Comparison of ENCODE assay signal across 12 cellular contexts in the genomic region with DNA sequence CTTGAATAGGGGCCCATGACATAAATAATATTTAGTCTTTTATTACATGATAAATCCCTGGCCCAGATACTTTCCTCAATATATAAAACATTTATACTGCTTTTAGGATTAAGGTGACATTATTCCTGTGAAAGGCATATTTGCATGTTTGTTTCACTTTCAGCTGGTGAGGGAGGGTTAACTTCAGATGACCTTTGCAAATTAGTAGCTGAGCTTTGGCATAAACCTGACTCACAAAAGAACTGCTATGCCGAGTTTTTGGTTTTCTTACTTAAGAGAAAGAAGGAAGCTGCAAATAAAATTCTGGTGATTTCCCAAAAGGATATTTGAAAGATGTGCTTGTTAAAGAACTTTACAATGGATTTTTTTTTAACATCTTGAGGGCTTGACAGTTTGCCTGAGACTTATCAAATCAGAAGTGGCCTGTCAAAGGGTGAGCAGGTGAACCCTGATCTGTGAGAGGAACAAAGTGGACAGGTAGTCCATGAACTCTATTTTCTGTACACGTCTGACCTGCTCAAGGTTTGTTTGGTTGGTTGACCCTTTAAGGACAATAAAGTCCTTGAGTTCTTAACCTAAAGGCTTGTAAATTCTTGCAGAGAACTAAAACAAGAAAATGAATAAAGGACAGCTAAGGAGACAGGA.
DNase-seq lines count a peak whose midpoint lies in the region; ATAC-seq and TF ChIP-seq lines count a peak whose summit lies in the region.
"Had no signal": no experiment of that assay in that cellular context is flagged by ENCODE, and none has a peak within 500 bp of the region (broad histone marks: within the 10 kb centered on the region; RNA-seq: fewer than 3 reads in every experiment).

No MANE protein-coding gene starts in this region.

- H3K4me1 ChIP-seq in BE2C (no peaks in the 10 kb centered on the region), aorta (ENCODE audit: control insufficient read depth in 1 of 2, insufficient read depth in 2 of 2, low read length in 2 of 2) (no peaks in the 10 kb centered on the region)

- H3K27me3 ChIP-seq in BE2C (peaks cover 6% of the 10 kb centered on the region; the same call in 1 of the 2 replicates), dorsolateral prefrontal cortex (peaks cover 0 to 4% (median 0%) of the 10 kb centered on the region in 45 donors), aorta (ENCODE audit: control insufficient read depth in 1 of 2, insufficient read depth in 2 of 2, low read length in 1 of 2) (no peaks in the 10 kb centered on the region)

- H3K27ac Mint-ChIP-seq in activated CD8-positive, alpha-beta T cell treated with anti-CD3 and anti-CD28 coated beads for 36 hours = no peak overlapping the region
- H3K27ac Mint-ChIP-seq in activated CD8-positive, alpha-beta T cell treated with anti-CD3 and anti-CD28 coated beads, Interleukin-2, amount 10 ng/mL, durations not matched to agents 7 days and 5 days = no peak overlapping the region
- H3K27ac Mint-ChIP-seq in stimulated activated naive B cell treated with anti-CD40 and anti-IgM and Interleukin-4, amounts not matched to agents 10 μg/mL and 1 μg/mL and 100 μg/mL, for 72 hours = no peak overlapping the region

- no peaks in the 10 kb centered on the region for H3K36me3 ChIP-seq in BE2C
- H3K36me3 ChIP-seq in aorta (ENCODE audit: control insufficient read depth in 1 of 2, insufficient read depth in 2 of 2, low read length in 1 of 2) = no peaks in the 10 kb centered on the region
- H3K36me3 ChIP-seq: neutrophil had no signal

- 70 to 71% methylated on average over 2 of the region's 2 CpGs for WGBS in aorta, 2 donors

- ATAC-seq in activated CD8-positive, alpha-beta T cell treated with anti-CD3 and anti-CD28 coated beads for 36 hours = peak; percentile 30
- ATAC-seq in activated CD8-positive, alpha-beta T cell treated with anti-CD3 and anti-CD28 coated beads, Interleukin-2, amount 10 ng/mL, durations not matched to agents 7 days and 5 days = no peak
- ATAC-seq in HG02623 (IDR thresholded peaks at IDR 0.05; ENCODE audit: unreplicated experiment) = peak; percentile 90
- peak; percentile 91 for ATAC-seq in HG03469 (IDR thresholded peaks at IDR 0.05; ENCODE audit: unreplicated experiment)
- ATAC-seq in stimulated activated naive B cell treated with anti-CD40 and anti-IgM and Interleukin-4, amounts not matched to agents 10 μg/mL and 1 μg/mL and 100 μg/mL, for 72 hours (replicated peaks) = peak; percentile 65 to 72
- ATAC-seq in aorta (ENCODE audit: low FRiP score) = no peak

- POLR2A ChIA-PET in activated CD8-positive, alpha-beta T cell treated with anti-CD3 and anti-CD28 coated beads for 36 hours (lab: Charles Lee) = no interaction called here
- POLR2A ChIA-PET in activated CD8-positive, alpha-beta T cell treated with anti-CD3 and anti-CD28 coated beads, Interleukin-2, amount 10 ng/mL, durations not matched to agents 7 days and 5 days (lab: Charles Lee) = no interaction called here

- CTCF ChIA-PET in activated CD8-positive, alpha-beta T cell treated with anti-CD3 and anti-CD28 coated beads for 36 hours (lab: Charles Lee) = no interaction called here
- CTCF ChIA-PET in activated CD8-positive, alpha-beta T cell treated with anti-CD3 and anti-CD28 coated beads, Interleukin-2, amount 10 ng/mL, durations not matched to agents 7 days and 5 days (lab: Charles Lee) = interaction anchor here (1.1 kb wide), 1 partner anchor 22 kb away, joined by 3 read pairs; no protein-coding TSS in a partner anchor

- no peaks in the 10 kb centered on the region for H3K9me3 ChIP-seq in BE2C
- H3K9me3 ChIP-seq in aorta (ENCODE audit: control insufficient read depth, low read length) = peaks cover 2% of the 10 kb centered on the region
- H3K9me3 ChIP-seq: neutrophil had no signal

- H3K9me3 Mint-ChIP-seq in activated CD8-positive, alpha-beta T cell treated with anti-CD3 and anti-CD28 coated beads for 36 hours = no peaks in the 10 kb centered on the region
- H3K9me3 Mint-ChIP-seq in activated CD8-positive, alpha-beta T cell treated with anti-CD3 and anti-CD28 coated beads, Interleukin-2, amount 10 ng/mL, durations not matched to agents 7 days and 5 days (ENCODE audit: insufficient read depth) = no peaks in the 10 kb centered on the region
- H3K9me3 Mint-ChIP-seq in stimulated activated naive B cell treated with anti-CD40 and anti-IgM and Interleukin-4, amounts not matched to agents 10 μg/mL and 1 μg/mL and 100 μg/mL, for 72 hours = no peaks in the 10 kb centered on the region

- peaks cover 2% of the 10 kb centered on the region for H3K4me1 Mint-ChIP-seq in activated CD8-positive, alpha-beta T cell treated with anti-CD3 and anti-CD28 coated beads for 36 hours (ENCODE audit: low read depth)
- no peaks in the 10 kb centered on the region for H3K4me1 Mint-ChIP-seq in activated CD8-positive, alpha-beta T cell treated with anti-CD3 and anti-CD28 coated beads, Interleukin-2, amount 10 ng/mL, durations not matched to agents 7 days and 5 days (ENCODE audit: low read depth)
- peaks cover 2 to 7% of the 10 kb centered on the region in 2 donors for H3K4me1 Mint-ChIP-seq in stimulated activated naive B cell treated with anti-CD40 and anti-IgM and Interleukin-4, amounts not matched to agents 10 μg/mL and 1 μg/mL and 100 μg/mL, for 72 hours

- H3K27me3 Mint-ChIP-seq in activated CD8-positive, alpha-beta T cell treated with anti-CD3 and anti-CD28 coated beads for 36 hours = peaks cover 22% of the 10 kb centered on the region
- H3K27me3 Mint-ChIP-seq in activated CD8-positive, alpha-beta T cell treated with anti-CD3 and anti-CD28 coated beads, Interleukin-2, amount 10 ng/mL, durations not matched to agents 7 days and 5 days (ENCODE audit: low read depth) = peaks cover 16% of the 10 kb centered on the region
- H3K27me3 Mint-ChIP-seq in stimulated activated naive B cell treated with anti-CD40 and anti-IgM and Interleukin-4, amounts not matched to agents 10 μg/mL and 1 μg/mL and 100 μg/mL, for 72 hours = peaks cover 13 to 17% of the 10 kb centered on the region in 2 donors

- intact Hi-C loops in activated CD8-positive, alpha-beta T cell treated with anti-CD3 and anti-CD28 coated beads for 36 hours (cut with micrococcal nuclease) = no loop called here
- intact Hi-C loops in dorsolateral prefrontal cortex (cut with DNase I) = no loop called here
- intact Hi-C loops in aorta (cut with DNase I) = no loop called here

- H3K36me3 Mint-ChIP-seq in activated CD8-positive, alpha-beta T cell treated with anti-CD3 and anti-CD28 coated beads for 36 hours (ENCODE audit: low read depth) = no peaks in the 10 kb centered on the region
- H3K36me3 Mint-ChIP-seq in activated CD8-positive, alpha-beta T cell treated with anti-CD3 and anti-CD28 coated beads, Interleukin-2, amount 10 ng/mL, durations not matched to agents 7 days and 5 days (ENCODE audit: low read depth) = no peaks in the 10 kb centered on the region
- H3K36me3 Mint-ChIP-seq in stimulated activated naive B cell treated with anti-CD40 and anti-IgM and Interleukin-4, amounts not matched to agents 10 μg/mL and 1 μg/mL and 100 μg/mL, for 72 hours = no peaks in the 10 kb centered on the region

- no peak for DNase-seq in activated CD8-positive, alpha-beta T cell treated with anti-CD3 and anti-CD28 coated beads for 36 hours
- DNase-seq in activated CD8-positive, alpha-beta T cell treated with anti-CD3 and anti-CD28 coated beads, Interleukin-2, amount 10 ng/mL, durations not matched to agents 7 days and 5 days = no peak
- DNase-seq in stimulated activated naive B cell treated with anti-CD40 and anti-IgM and Interleukin-4, amounts not matched to agents 10 μg/mL and 1 μg/mL and 100 μg/mL, for 72 hours = no peak
- no peak for DNase-seq in BE2C
- DNase-seq in dorsolateral prefrontal cortex = no peak
- DNase-seq in aorta = no peak
- DNase-seq: activated gamma-delta T cell; effector CD8-positive, alpha-beta T cell; T-helper 1 cell had no signal

- no peak overlapping the region for H3K4me3 Mint-ChIP-seq in activated CD8-positive, alpha-beta T cell treated with anti-CD3 and anti-CD28 coated beads for 36 hours
- H3K4me3 Mint-ChIP-seq in activated CD8-positive, alpha-beta T cell treated with anti-CD3 and anti-CD28 coated beads, Interleukin-2, amount 10 ng/mL, durations not matched to agents 7 days and 5 days = no peak overlapping the region
- H3K4me3 Mint-ChIP-seq in stimulated activated naive B cell treated with anti-CD40 and anti-IgM and Interleukin-4, amounts not matched to agents 10 μg/mL and 1 μg/mL and 100 μg/mL, for 72 hours = no peak overlapping the region

- no peak overlapping the region for H3K4me3 ChIP-seq in BE2C (ENCODE audit: low read depth, low read length)
- H3K4me3 ChIP-seq in dorsolateral prefrontal cortex = no peak overlapping the region
- H3K4me3 ChIP-seq in aorta (ENCODE audit: low read length in 2 of 2) = no peak overlapping the region

- H3K27ac ChIP-seq in dorsolateral prefrontal cortex (no peak overlapping the region), aorta (ENCODE audit: low read depth in 1 of 2, low read length in 2 of 2) (no peak overlapping the region)
- H3K27ac ChIP-seq: neutrophil had no signal

- TF ChIP-seq CTCF in activated CD8-positive, alpha-beta T cell treated with anti-CD3 and anti-CD28 coated beads for 36 hours (IDR thresholded peaks at IDR 0.05) = no peak
- TF ChIP-seq CTCF in BE2C (IDR thresholded peaks at IDR 0.05; ENCODE audit: low read depth, low read length) (no peak), dorsolateral prefrontal cortex (IDR thresholded peaks at IDR 0.05 in 54 of 56, conservative IDR thresholded peaks at IDR 0.05 in 2 of 56; ENCODE audit: low read depth in 1 of 56, partially characterized antibody in 56 of 56) (no peak)

Comparison
In these comparisons a context has a peak if more than half of its experiments do, and no peak if none do; other contexts are left out.
1. ATAC-seq: peak in activated CD8-positive, alpha-beta T cell treated with anti-CD3 and anti-CD28 coated beads for 36 hours (single experiment), HG02623 (single experiment), HG03469 (single experiment) and stimulated activated naive B cell treated with anti-CD40 and anti-IgM and Interleukin-4, amounts not matched to agents 10 μg/mL and 1 μg/mL and 100 μg/mL, for 72 hours (2 of 2); none in activated CD8-positive, alpha-beta T cell treated with anti-CD3 and anti-CD28 coated beads, Interleukin-2, amount 10 ng/mL, durations not matched to agents 7 days and 5 days (single experiment) and aorta (single experiment).